ENCODE assay signal across 36 cellular contexts in genomic region chr3:133769536-133769935, GRCh38. TPM values are rescaled to one million over a fixed set of nuclear protein-coding genes. Genes with fewer than 3 reads are reported as not detected.
"Had no signal": no experiment of that assay in that cellular context is flagged by ENCODE, and none has a peak within 500 bp of the region (broad histone marks: within the 10 kb centered on the region; RNA-seq: fewer than 3 reads in every experiment).

No MANE protein-coding gene starts in this region.

- DNase-seq: Kasumi-1, MG63, MM.1S, MV-4-11, NCI-H1048, NCI-H1092, NCI-H1092 treated with DMSO at 0.1 percent for 48 hours, NCI-H1105, NCI-H1105 treated with DMSO at 0.1 percent for 48 hours, NCI-H1417, NCI-H1417 treated with DMSO at 0.1 percent for 48 hours, NCI-H1436, NCI-H1436 treated with DMSO at 0.1 percent for 48 hours, NCI-H146, NCI-H1694, NCI-H1694 treated with DMSO at 0.1 percent for 48 hours, NCI-H187, NCI-H187 treated with DMSO at 0.1 percent for 48 hours, NCI-H1930, NCI-H2029, NCI-H2029 treated with DMSO at 0.1 percent for 48 hours, NCI-H2081, NCI-H2081 treated with DMSO at 0.1 percent for 48 hours, NCI-H2107, NCI-H2171, NCI-H2171 treated with DMSO at 0.1 percent for 48 hours, NCI-H2227 treated with DMSO at 0.1 percent for 48 hours, NCI-H226, NCI-H345, NCI-H446, NCI-H446 treated with DMSO at 0.1 percent for 48 hours, NCI-H510A, NCI-H510A treated with DMSO at 0.1 percent for 48 hours, NCI-H524 had no signal

- H3K36me3 ChIP-seq: MG63 had no signal

- H3K9me3 ChIP-seq: MG63 had no signal

- H3K4me3 ChIP-seq: MG63 had no signal

- H3K27me3 ChIP-seq: MG63 had no signal

RNA-seq across cellular contexts. Expression of gene TF, which starts 23.3 kb away (rescaled TPM):
- total RNA-seq: LHCN-M2, M059J had no signal
